4 cellular contexts compared by ENCODE assay signal in genomic region chr5:32733582-32734340, GRCh38.
A peak's percentile ranks its signal among the peaks of the same experiment; 100 is the strongest.
TF ChIP-seq lines count a peak whose summit lies in the region.

No MANE protein-coding gene starts in this region.

TF ChIP-seq in SK-N-SH, 30 proteins besides CTCF, POLR2A, EP300 and RAD21:
- no peak for TF ChIP-seq USF2 (IDR thresholded peaks at IDR 0.05; ENCODE audit: borderline replicate concordance, low read depth, low read length)
- TF ChIP-seq RXRA (IDR thresholded peaks at IDR 0.05; ENCODE audit: borderline replicate concordance, low read depth), result no peak
- TF ChIP-seq FOXM1 (IDR thresholded peaks at IDR 0.05; ENCODE audit: low read depth), result no peak
- TF ChIP-seq MEF2A (IDR thresholded peaks at IDR 0.05; ENCODE audit: borderline replicate concordance, low read depth), result no peak

TF ChIP-seq in SK-N-SH treated with all-trans-retinoic acid at 6 μM for 48 hours, 23 proteins besides CTCF, POLR2A, EP300 and RAD21 (continued from another document):
- TF ChIP-seq CSRNP3 (CRISPR knock-in tag; IDR thresholded peaks at IDR 0.05) (no peak), ZC3H10 (CRISPR knock-in tag; IDR thresholded peaks at IDR 0.05) (no peak), TOX (CRISPR knock-in tag; IDR thresholded peaks at IDR 0.05; ENCODE audit: borderline replicate concordance) (no peak), PPARA (CRISPR knock-in tag; IDR thresholded peaks at IDR 0.05; ENCODE audit: borderline replicate concordance) (no peak), ZNF565 (CRISPR knock-in tag; conservative IDR thresholded peaks at IDR 0.05; ENCODE audit: low read depth) (no peak), POU6F1 (CRISPR knock-in tag; IDR thresholded peaks at IDR 0.05; ENCODE audit: borderline replicate concordance, low read depth) (no peak), ZNF8 (CRISPR knock-in tag; IDR thresholded peaks at IDR 0.05) (no peak), BACH2 (CRISPR knock-in tag; IDR thresholded peaks at IDR 0.05; ENCODE audit: borderline replicate concordance) (no peak), RARB (CRISPR knock-in tag; IDR thresholded peaks at IDR 0.05) (no peak), ISL1 (CRISPR knock-in tag; IDR thresholded peaks at IDR 0.05) (no peak), PATZ1 (CRISPR knock-in tag; IDR thresholded peaks at IDR 0.05; ENCODE audit: borderline replicate concordance) (no peak)

TF ChIP-seq in GM12891, 5 proteins besides CTCF, POLR2A, EP300 and RAD21 (continued from another document):
- TF ChIP-seq POLR2AphosphoS5 (IDR thresholded peaks at IDR 0.05; ENCODE audit: low read depth, low read length), result no peak

TF ChIP-seq in K562, 482 proteins besides CTCF, POLR2A, EP300 and RAD21 (continued from another document):
- TF ChIP-seq GTF3C2 (IDR thresholded peaks at IDR 0.05; ENCODE audit: borderline replicate concordance, extremely low read depth, insufficient read length) (no peak), SRF (CRISPR knock-in tag; IDR thresholded peaks at IDR 0.05) (no peak), SPI1 (IDR thresholded peaks at IDR 0.05; ENCODE audit: borderline replicate concordance, low read depth, low read length) (peak; percentile 68), ZNF77 (CRISPR knock-in tag; IDR thresholded peaks at IDR 0.05) (no peak)
